ENCODE assay signal across 8 cellular contexts in the genomic region with DNA sequence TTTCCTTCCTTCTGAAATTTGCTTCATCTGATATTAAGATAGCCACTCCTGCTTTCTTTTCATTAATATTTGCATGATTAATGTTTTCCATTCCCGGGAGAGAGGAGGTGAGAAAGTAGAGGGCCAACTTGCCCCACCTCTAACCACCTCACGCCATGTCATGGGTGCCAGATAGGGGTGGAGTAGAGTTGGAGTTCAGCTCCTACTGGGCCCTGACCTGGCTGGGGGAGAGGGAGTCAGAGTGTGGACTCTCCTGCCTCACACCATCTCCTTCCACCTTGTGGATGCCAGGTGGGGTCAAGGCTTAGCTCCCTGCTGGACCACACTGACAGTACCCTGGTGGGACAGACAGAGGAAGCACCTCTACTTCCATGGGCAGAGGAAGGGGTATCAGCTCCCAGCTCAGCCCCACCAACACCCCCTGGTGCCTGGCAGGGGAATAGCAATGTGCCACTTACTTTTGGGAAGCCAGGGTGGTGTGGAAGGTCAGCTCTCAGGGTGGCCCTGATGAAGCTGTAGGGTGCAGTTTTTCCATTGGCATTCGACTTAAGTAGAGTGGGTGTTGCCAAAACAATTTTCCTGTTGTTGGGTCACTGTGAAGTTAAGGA. TPM values are rescaled to one million over a fixed set of nuclear protein-coding genes. Genes with fewer than 3 reads are reported as not detected.
DNase-seq lines count a peak whose midpoint lies in the region; FAIRE-seq and TF ChIP-seq lines count a peak whose summit lies in the region.

No MANE protein-coding gene starts in this region.

- no peak for TF ChIP-seq POLR2A in H54 (IDR thresholded peaks at IDR 0.05; ENCODE audit: low read depth, low read length)

- TF ChIP-seq CTCF in AG04449 (IDR thresholded peaks at IDR 0.05; ENCODE audit: insufficient read depth, low read length, missing control alignments) (peak; percentile 50), kidney (IDR thresholded peaks at IDR 0.05; ENCODE audit: borderline replicate concordance, extremely low read depth, insufficient read depth) (no peak)

- H3K36me3 ChIP-seq in kidney (ENCODE audit: control insufficient read depth in 1 of 2, insufficient read depth in 2 of 2, low read length in 2 of 2), result peaks cover 4 to 9% of the 10 kb centered on the region in 2 donors

- no peak overlapping the region for H3K27ac ChIP-seq in kidney (ENCODE audit: low read depth in 2 of 2, low read length in 2 of 2)

- H3K9ac ChIP-seq in kidney (ENCODE audit: low read length in 2 of 2), result no peak overlapping the region

- H3K9me3 ChIP-seq in kidney (ENCODE audit: control insufficient read depth in 1 of 2, low read length in 2 of 2), result peaks cover 0 to 3% of the 10 kb centered on the region in 2 donors

- CTCF ChIA-PET in AG04449 (lab: Yijun Ruan, JAX), result interaction anchor here (0.7 to 2.3 kb wide), 6 partner anchors 10 to 47 kb away, joined by 4 to 9 read pairs (median 6); no protein-coding TSS in a partner anchor

- H3K4me1 ChIP-seq in kidney (ENCODE audit: control insufficient read depth in 1 of 2, insufficient read depth in 1 of 2, low read depth in 1 of 2, low read length in 2 of 2), result peaks cover 0 to 3% of the 10 kb centered on the region in 2 donors

- DNase-seq in AG04449 (ENCODE audit: low read depth, low spot score), result no peak
- peak; percentile 72 for DNase-seq in H54 (ENCODE audit: insufficient read length, low spot score)
- peak; percentile 42 to 60 for DNase-seq in activated CD4-positive, alpha-beta T cell treated with anti-CD3 and anti-CD28 coated beads, Interleukin-2, amount 50 U/mL, for 48 hours
- peak; percentile 36 for DNase-seq in iPS DF 4.7 (ENCODE audit: extremely low read depth, low spot score)
- DNase-seq in urothelium cell line (ENCODE audit: low spot score), result peak; percentile 48
- DNase-seq in 8988T, result no peak
- DNase-seq in NCI-H2171 (lab: John Stamatoyannopoulos, UW), result no peak
- no peak for DNase-seq in kidney

- POLR2A ChIA-PET in AG04449 (lab: Yijun Ruan, JAX), result no interaction called here

- intact Hi-C loops in kidney (cut with DNase I), result no loop called here

- FAIRE-seq in H54 (lab: Jason Lieb, UNC), result no peak
- peak; percentile 93 for FAIRE-seq in urothelium cell line (lab: Jason Lieb, UNC)
- FAIRE-seq in kidney (lab: Jason Lieb, UNC), result no peak

- H3K4me3 ChIP-seq in AG04449 (ENCODE audit: low read depth, low read length) (no peak overlapping the region), kidney (ENCODE audit: low read length in 2 of 2) (no peak overlapping the region)

RNA-seq across cellular contexts. Expression of a gene that starts 28.0 kb away (rescaled TPM):
- 25.6 TPM for total RNA-seq in kidney
- 16.3 TPM for polyA plus RNA-seq in kidney (ENCODE audit: insufficient read depth, low read depth, low replicate concordance)

RNA-seq across cellular contexts. Expression of a gene that starts 44.8 kb away (rescaled TPM):
- not detected for total RNA-seq in kidney
- polyA plus RNA-seq in kidney (ENCODE audit: insufficient read depth, low read depth, low replicate concordance), result not detected

Comparison
In these comparisons a context has a peak if more than half of its experiments do, and no peak if none do; other contexts are left out.
1. DNase-seq: peak in H54 (single experiment), activated CD4-positive, alpha-beta T cell treated with anti-CD3 and anti-CD28 coated beads, Interleukin-2, amount 50 U/mL, for 48 hours (2 of 2), iPS DF 4.7 (single experiment) and urothelium cell line (single experiment); none in AG04449 (single experiment), 8988T (single experiment), NCI-H2171 (single experiment) and kidney (single experiment).